In genomic region chr12:40292788-40293429, GRCh38 we compare ENCODE assay signal across 20 cellular contexts.
DNase-seq lines count a peak whose midpoint lies in the region; ATAC-seq, FAIRE-seq and TF ChIP-seq lines count a peak whose summit lies in the region.
"Had no signal": no experiment of that assay in that cellular context is flagged by ENCODE, and none has a peak within 500 bp of the region (broad histone marks: within the 10 kb centered on the region; RNA-seq: fewer than 3 reads in every experiment).

No MANE protein-coding gene starts in this region.

- peak; percentile 27 for FAIRE-seq in G401.6 (lab: Jason Lieb, UNC)
- FAIRE-seq: GM12892, H1 had no signal

- TF ChIP-seq POLR2A in right lobe of liver (IDR thresholded peaks at IDR 0.05) = no peak

- DNase-seq in SK-N-MC (ENCODE audit: low read depth, low spot score) = no peak
- DNase-seq in left lobe of liver (ENCODE audit: low spot score) = no peak
- DNase-seq in right lobe of liver = no peak
- no peak for DNase-seq in glomerular visceral epithelial cell (ENCODE audit: extremely low spot score)
- DNase-seq in colonic mucosa = no peak
- DNase-seq in ecto neural progenitor cell (ENCODE audit: low spot score) = no peak
- DNase-seq: 8988T; C1 segment of cervical spinal cord; Calu3; CD4-positive, alpha-beta memory T cell; COR-L47; DMS53; DMS79 treated with DMSO at 0.1 percent for 48 hours; GM23248; H7; HCEC 1CT had no signal

- peaks cover 5% of the 10 kb centered on the region; the same call in 1 of the 2 replicates for H3K9me3 ChIP-seq in SK-N-MC (ENCODE audit: low read depth, low read length)
- no peaks in the 10 kb centered on the region for H3K9me3 ChIP-seq in right lobe of liver
- H3K9me3 ChIP-seq in colonic mucosa = no peaks in the 10 kb centered on the region

- H3K27me3 ChIP-seq in right lobe of liver (no peaks in the 10 kb centered on the region), colonic mucosa (no peaks in the 10 kb centered on the region)

- H3K4me1 ChIP-seq in right lobe of liver = no peaks in the 10 kb centered on the region
- no peaks in the 10 kb centered on the region for H3K4me1 ChIP-seq in colonic mucosa

- TF ChIP-seq CTCF in right lobe of liver (IDR thresholded peaks at IDR 0.05) (no peak), colonic mucosa (IDR thresholded peaks at IDR 0.05) (no peak)

- H3K36me3 ChIP-seq in SK-N-MC (ENCODE audit: insufficient read depth, low read length) = no peaks in the 10 kb centered on the region
- no peaks in the 10 kb centered on the region for H3K36me3 ChIP-seq in right lobe of liver
- H3K36me3 ChIP-seq in colonic mucosa = no peaks in the 10 kb centered on the region

- 36% methylated on average over 3 of the region's 3 CpGs for WGBS in right lobe of liver (ENCODE audit: insufficient coverage, low coverage, low lambda C conversion rate, missing lambda C conversion rate)

- H3K27ac ChIP-seq in SK-N-MC (peak overlapping the region; percentile 76; the same call in 1 of the 2 replicates), right lobe of liver (no peak overlapping the region), colonic mucosa (no peak overlapping the region)
- H3K27ac ChIP-seq: GM23248 had no signal

- intact Hi-C loops in right lobe of liver (cut with DNase I) (no loop called here), colonic mucosa (cut with DNase I) (no loop called here)

- H3K4me3 ChIP-seq in SK-N-MC = peak overlapping the region; percentile 44
- H3K4me3 ChIP-seq in right lobe of liver = peak overlapping the region in 2 of 3 donors; percentile 5 to 17
- no peak overlapping the region for H3K4me3 ChIP-seq in colonic mucosa
- H3K4me3 ChIP-seq: GM23248 had no signal

- ATAC-seq in left lobe of liver (peak; percentile 78), right lobe of liver (peak; percentile 66 to 80 (median 74)), esophagus mucosa (no peak)

- H3K9ac ChIP-seq in SK-N-MC (ENCODE audit: insufficient read length) (peak overlapping the region; percentile 6), colonic mucosa (ENCODE audit: low read depth in 2 of 2, low read length in 2 of 2) (no peak overlapping the region)
- H3K9ac ChIP-seq: GM23248 had no signal
